ENCODE assay signal across 8 cellular contexts in the genomic region with DNA sequence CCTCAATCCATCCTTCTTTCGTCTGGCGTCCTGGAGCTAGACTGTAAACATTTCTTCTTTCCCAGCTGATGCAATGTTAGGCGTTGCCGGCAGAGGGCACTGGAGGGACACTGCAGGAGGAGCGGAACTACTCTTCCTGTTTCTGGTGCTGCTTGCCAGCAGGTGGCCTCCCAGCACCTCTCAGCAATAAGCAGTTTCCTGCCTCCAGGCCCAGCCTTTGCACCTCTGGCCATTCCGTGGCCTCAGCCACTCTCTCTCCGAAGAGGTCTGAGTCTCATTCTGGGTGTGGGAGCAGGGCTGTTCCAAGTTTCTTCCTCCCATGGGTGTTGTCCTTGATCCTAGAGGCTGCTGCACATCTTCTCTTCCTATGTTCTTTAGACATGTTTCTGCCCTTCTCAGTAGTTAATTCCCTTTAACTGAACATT. TPM values are rescaled to one million over a fixed set of nuclear protein-coding genes. Genes with fewer than 3 reads are reported as not detected.
DNase-seq lines count a peak whose midpoint lies in the region; ATAC-seq and TF ChIP-seq lines count a peak whose summit lies in the region.

No MANE protein-coding gene starts in this region.

- no peak; the same call in none of the 2 replicates for TF ChIP-seq CTCF in AG09319 (IDR thresholded peaks at IDR 0.05; ENCODE audit: low read depth, low read length)

- ATAC-seq in GM18907 (IDR thresholded peaks at IDR 0.05; ENCODE audit: unreplicated experiment) (peak; percentile 88), HG03439 (IDR thresholded peaks at IDR 0.05; ENCODE audit: unreplicated experiment) (peak; percentile 84)

- DNase-seq in AG09319 (ENCODE audit: extremely low read depth, low read depth): peak; percentile 54
- DNase-seq in NCI-H510A treated with DMSO at 0.1 percent for 48 hours (lab: John Stamatoyannopoulos, UW): peak; percentile 94
- DNase-seq in activated CD4-positive, alpha-beta T cell treated with anti-CD3 and anti-CD28 coated beads for 1 hour: peak; percentile 73
- peak; percentile 82 for DNase-seq in cerebellum (ENCODE audit: low spot score)
- peak; percentile 96 for DNase-seq in left kidney (ENCODE audit: low read depth, low spot score)
- DNase-seq in stimulated activated CD4-positive, alpha-beta T cell treated with anti-CD3 and anti-CD28 coated beads, Interleukin-4, amount 100 ng/mL, for 4 hours: peak; percentile 78 to 79

RNA-seq across cellular contexts. Expression of gene ASPG, which starts 7.5 kb away (rescaled TPM):
- total RNA-seq in cerebellum: 0.45 TPM

Comparison
In these comparisons a context has a peak if more than half of its experiments do, and no peak if none do; other contexts are left out.
1. Peak in every context shown above with its lines: DNase-seq and ATAC-seq.